1 cellular context compared by ENCODE assay signal in genomic region chr16:872436-873242, GRCh38.
TF ChIP-seq lines count a peak whose summit lies in the region.

No MANE protein-coding gene starts in this region.

TF ChIP-seq in H1, 55 proteins besides CTCF, POLR2A, EP300 and RAD21 (continued from another document):
- no peak for TF ChIP-seq ASH2L (IDR thresholded peaks at IDR 0.05; ENCODE audit: low read length)
